Comparison of ENCODE assay signal across 9 cellular contexts in the genomic region with DNA sequence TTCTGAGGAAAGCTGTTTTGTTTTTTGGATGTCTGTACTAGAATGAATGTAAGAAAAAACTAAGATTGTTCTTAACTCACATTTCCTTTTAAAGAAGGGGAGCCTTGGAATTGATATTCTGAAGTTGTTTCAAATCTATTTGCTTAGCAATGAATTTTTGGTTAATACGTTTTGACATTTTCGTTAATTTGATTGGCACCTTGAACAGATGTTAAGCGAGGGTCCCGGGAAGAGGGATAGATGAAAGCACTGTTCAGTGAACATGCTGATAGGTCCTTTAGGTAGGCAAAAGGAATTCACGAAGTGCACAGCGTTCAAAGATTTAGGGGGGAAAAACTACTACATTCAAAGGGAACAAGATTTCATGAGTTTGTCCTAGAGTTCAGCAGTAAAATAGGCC. TPM values are rescaled to one million over a fixed set of nuclear protein-coding genes. Genes with fewer than 3 reads are reported as not detected.
DNase-seq lines count a peak whose midpoint lies in the region; TF ChIP-seq lines count a peak whose summit lies in the region.
"Had no signal": no experiment of that assay in that cellular context is flagged by ENCODE, and none has a peak within 500 bp of the region (broad histone marks: within the 10 kb centered on the region; RNA-seq: fewer than 3 reads in every experiment).

No MANE protein-coding gene starts in this region.

- in situ Hi-C loops in brain microvascular endothelial cell (cut with HindIII; ENCODE audit: low pct_ligation_motif_present, low sequenced_read_pairs) = no loop called here

- H3K9ac ChIP-seq in HUES48 (ENCODE audit: low read depth, low read length) = no peak overlapping the region

- H3K27me3 ChIP-seq in HUES48 (ENCODE audit: control insufficient read depth, insufficient read depth, low read length) = no peaks in the 10 kb centered on the region
- no peaks in the 10 kb centered on the region for H3K27me3 ChIP-seq in brain microvascular endothelial cell (replicated peaks)
- H3K27me3 ChIP-seq in muscle layer of duodenum (ENCODE audit: low read depth, low read length) = no peaks in the 10 kb centered on the region

- H3K4me1 ChIP-seq in HUES48 (ENCODE audit: control insufficient read depth, insufficient read depth, low read length) = peaks cover 15% of the 10 kb centered on the region
- peaks cover 32 to 55% of the 10 kb centered on the region in 2 donors for H3K4me1 ChIP-seq in muscle layer of duodenum (ENCODE audit: control insufficient read depth in 1 of 2, insufficient read depth in 2 of 2, low read length in 2 of 2)

- no peak for DNase-seq in AG10803 (ENCODE audit: low read depth)
- no peak for DNase-seq in brain microvascular endothelial cell
- DNase-seq in HT-29 (ENCODE audit: low spot score) = no peak
- no peak for DNase-seq in HPDE6-E6E7 (ENCODE audit: extremely low spot score)
- DNase-seq in NCI-H524 treated with DMSO at 0.1 percent for 48 hours (lab: John Stamatoyannopoulos, UW) = no peak
- DNase-seq in NCI-H1092 treated with DMSO at 0.1 percent for 48 hours (lab: John Stamatoyannopoulos, UW) = no peak
- DNase-seq: NCI-H1105 treated with DMSO at 0.1 percent for 48 hours had no signal

- H3K9me3 ChIP-seq in HUES48 (ENCODE audit: control insufficient read depth, insufficient read depth, low read length) = no peaks in the 10 kb centered on the region
- no peaks in the 10 kb centered on the region for H3K9me3 ChIP-seq in muscle layer of duodenum (ENCODE audit: control insufficient read depth in 1 of 2, low read length in 2 of 2)

- TF ChIP-seq CTCF in AG10803 (conservative IDR thresholded peaks at IDR 0.05; ENCODE audit: low read length) (no peak), brain microvascular endothelial cell (IDR thresholded peaks at IDR 0.05; ENCODE audit: low read depth, low read length, missing control alignments) (no peak)

- no peak overlapping the region for H3K27ac ChIP-seq in HUES48 (ENCODE audit: low read depth, low read length)
- H3K27ac ChIP-seq in brain microvascular endothelial cell = no peak overlapping the region
- no peak overlapping the region for H3K27ac ChIP-seq in muscle layer of duodenum (ENCODE audit: low read length)

- H3K4me3 ChIP-seq in AG10803 (ENCODE audit: low read length) (peak overlapping the region; percentile 81), HUES48 (ENCODE audit: low read depth, low read length) (peak overlapping the region; percentile 95), brain microvascular endothelial cell (ENCODE audit: low read depth, low read length) (peak overlapping the region; percentile 94), muscle layer of duodenum (ENCODE audit: low read depth in 1 of 2, low read length in 2 of 2) (peak overlapping the region; percentile 96 to 99)

- H3K36me3 ChIP-seq in HUES48 (ENCODE audit: control insufficient read depth, insufficient read depth, low read length) (peaks cover 16% of the 10 kb centered on the region), brain microvascular endothelial cell (replicated peaks) (peaks cover 7% of the 10 kb centered on the region), muscle layer of duodenum (ENCODE audit: control insufficient read depth in 1 of 2, insufficient read depth in 2 of 2, low read length in 2 of 2) (peaks cover 11 to 15% of the 10 kb centered on the region in 2 donors)

RNA-seq across cellular contexts. Expression of a gene that starts 1.7 kb away (rescaled TPM):
- total RNA-seq in HT-29 (2014; rRNA removed; shearing (Covaris generic)) = 48.0 and 51.4 TPM in 2 replicates

RNA-seq across cellular contexts. Expression of a gene that starts 2.1 kb away (rescaled TPM):
- 50.2 and 52.3 TPM in 2 replicates for total RNA-seq in HT-29 (2014; rRNA removed; shearing (Covaris generic))
